In genomic region chrX:11770320-11770719, GRCh38 we compare ENCODE assay signal across 8 cellular contexts. TPM values are rescaled to one million over a fixed set of nuclear protein-coding genes. Genes with fewer than 3 reads are reported as not detected.
DNase-seq lines count a peak whose midpoint lies in the region; ATAC-seq and TF ChIP-seq lines count a peak whose summit lies in the region.

No MANE protein-coding gene starts in this region.

- DNase-seq in Caco-2 (peak in 1 of 2 experiments; percentile 22), NOMO-1 treated with DMSO at 0.1 percent for 48 hours (lab: John Stamatoyannopoulos, UW; ENCODE audit: unreplicated experiment) (peak; percentile 74), prostate gland (ENCODE audit: low spot score) (peak; percentile 14), omental fat pad (ENCODE audit: low spot score) (no peak)

- H3K4me3 ChIP-seq in Caco-2 (ENCODE audit: low read depth, low read length), result no peak overlapping the region
- no peak overlapping the region for H3K4me3 ChIP-seq in gastroesophageal sphincter
- H3K4me3 ChIP-seq in prostate gland, result no peak overlapping the region

- intact Hi-C loops in Caco-2 (cut with micrococcal nuclease; ENCODE audit: unreplicated experiment), result loop anchor here (1.0 to 10.0 kb wide), 3 partner anchors 46 to 626 kb away; no protein-coding TSS in a partner anchor
- intact Hi-C loops in prostate gland (cut with DNase I), result loop anchor here (5.0 kb wide), 1 partner anchor 48 kb away; no protein-coding TSS in a partner anchor

- no peaks in the 10 kb centered on the region for H3K36me3 Mint-ChIP-seq in Caco-2 (ENCODE audit: insufficient read depth, unreplicated experiment)
- H3K36me3 Mint-ChIP-seq in activated T-helper 17 cell treated with anti-CD3 and anti-CD28 coated beads, Interleukin-2, amount 50 U/mL, for 72 hours (ENCODE audit: low read depth), result peaks cover 80% of the 10 kb centered on the region

- TF ChIP-seq EP300 in gastroesophageal sphincter (IDR thresholded peaks at IDR 0.05), result no peak

- BruUV-seq in Caco-2 (replicated peaks; lab: Mats Ljungman, UMichigan), result no TSS peak

- TF ChIP-seq CTCF in Caco-2 (IDR thresholded peaks at IDR 0.05; ENCODE audit: insufficient read depth in 1 of 2, low read depth in 1 of 2, low read length in 1 of 2, severe bottlenecking in 1 of 2, unreplicated experiment in 1 of 2) (peak; percentile 61 to 73), gastroesophageal sphincter (IDR thresholded peaks at IDR 0.05) (peak; percentile 58 to 80 (median 70)), prostate gland (IDR thresholded peaks at IDR 0.05) (peak; percentile 21 to 72 (median 62)), omental fat pad (IDR thresholded peaks at IDR 0.05) (peak in 1 of 3 donors; percentile 43)

- CTCF ChIA-PET in Caco-2 (lab: Charles Lee), result interaction anchor here (2.6 kb wide), 1 partner anchor 11 kb away, joined by 9 read pairs; the partner anchor contains the start of gene MSL3

- POLR2A ChIA-PET in Caco-2 (lab: Charles Lee), result no interaction called here

- H3K9me3 ChIP-seq in Caco-2 (no peaks in the 10 kb centered on the region), gastroesophageal sphincter (no peaks in the 10 kb centered on the region), prostate gland (no peaks in the 10 kb centered on the region)

- no peaks in the 10 kb centered on the region for H3K4me1 ChIP-seq in Caco-2
- H3K4me1 ChIP-seq in gastroesophageal sphincter, result peaks cover 0 to 6% (median 0%) of the 10 kb centered on the region in 3 donors
- H3K4me1 ChIP-seq in prostate gland (replicated peaks), result no peaks in the 10 kb centered on the region

- no peak overlapping the region for H3K4me3 Mint-ChIP-seq in Caco-2 (ENCODE audit: unreplicated experiment)
- H3K4me3 Mint-ChIP-seq in activated T-helper 17 cell treated with anti-CD3 and anti-CD28 coated beads, Interleukin-2, amount 50 U/mL, for 72 hours, result peak overlapping the region; percentile 47

- H3K4me1 Mint-ChIP-seq in Caco-2 (ENCODE audit: low read depth, unreplicated experiment), result no peaks in the 10 kb centered on the region
- H3K4me1 Mint-ChIP-seq in activated T-helper 17 cell treated with anti-CD3 and anti-CD28 coated beads, Interleukin-2, amount 50 U/mL, for 72 hours, result peaks cover 12% of the 10 kb centered on the region

- H3K36me3 ChIP-seq in Caco-2 (ENCODE audit: control insufficient read depth, insufficient read depth, low read length), result no peaks in the 10 kb centered on the region; the same call in 1 of the 2 replicates
- peaks cover 0 to 65% of the 10 kb centered on the region in 2 donors for H3K36me3 ChIP-seq in gastroesophageal sphincter
- H3K36me3 ChIP-seq in prostate gland, result no peaks in the 10 kb centered on the region

- peak; percentile 19 for TF ChIP-seq POLR2A in GM19099 (IDR thresholded peaks at IDR 0.05; ENCODE audit: extremely low read depth, insufficient read length, low read depth)
- TF ChIP-seq POLR2A in gastroesophageal sphincter (IDR thresholded peaks at IDR 0.05), result no peak
- no peak for TF ChIP-seq POLR2A in prostate gland (IDR thresholded peaks at IDR 0.05)

- no peak overlapping the region for H3K27ac Mint-ChIP-seq in Caco-2 (ENCODE audit: unreplicated experiment)
- H3K27ac Mint-ChIP-seq in activated T-helper 17 cell treated with anti-CD3 and anti-CD28 coated beads, Interleukin-2, amount 50 U/mL, for 72 hours, result peak overlapping the region; percentile 76

- 14 to 15% methylated on average over 7 to 11 of the region's 12 CpGs for WGBS in gastroesophageal sphincter (ENCODE audit: low coverage in 1 of 2), 2 donors
- WGBS in prostate gland, result 14% methylated on average over 12 of the region's 12 CpGs

- H3K27ac ChIP-seq in gastroesophageal sphincter, result no peak overlapping the region
- no peak overlapping the region for H3K27ac ChIP-seq in prostate gland

- peak; percentile 65 for ATAC-seq in HG03565 (IDR thresholded peaks at IDR 0.05; ENCODE audit: unreplicated experiment)
- peak; percentile 79 for ATAC-seq in activated T-helper 17 cell treated with anti-CD3 and anti-CD28 coated beads, Interleukin-2, amount 50 U/mL, for 72 hours (replicated peaks)
- peak; percentile 34 for ATAC-seq in gastroesophageal sphincter
- ATAC-seq in omental fat pad (ENCODE audit: low FRiP score), result no peak

- H3K9me3 Mint-ChIP-seq in Caco-2 (ENCODE audit: unreplicated experiment), result no peaks in the 10 kb centered on the region
- H3K9me3 Mint-ChIP-seq in activated T-helper 17 cell treated with anti-CD3 and anti-CD28 coated beads, Interleukin-2, amount 50 U/mL, for 72 hours, result no peaks in the 10 kb centered on the region

- H3K27me3 Mint-ChIP-seq in Caco-2 (ENCODE audit: insufficient read depth, unreplicated experiment), result no peaks in the 10 kb centered on the region
- no peaks in the 10 kb centered on the region for H3K27me3 Mint-ChIP-seq in activated T-helper 17 cell treated with anti-CD3 and anti-CD28 coated beads, Interleukin-2, amount 50 U/mL, for 72 hours

- H3K27me3 ChIP-seq in Caco-2 (replicated peaks; ENCODE audit: control insufficient read depth, insufficient read depth, low read length) (no peaks in the 10 kb centered on the region), gastroesophageal sphincter (no peaks in the 10 kb centered on the region), prostate gland (replicated peaks; ENCODE audit: insufficient read depth) (no peaks in the 10 kb centered on the region)

RNA-seq across cellular contexts. Expression of gene MSL3, which starts 12.3 kb away (rescaled TPM):
- total RNA-seq in Caco-2 (2022) (13.5 and 14.0 TPM in 2 replicates), gastroesophageal sphincter (10 to 100 TPM; 16.2 to 26.9 (median 22.4) TPM), prostate gland (10 to 100 TPM; 13.4 to 34.8 TPM), omental fat pad (10 to 100 TPM; 17.0 to 36.0 (median 31.2) TPM)
- 10 to 100 TPM; 36.4 to 45.0 TPM for total RNA-seq in activated T-helper 17 cell treated with anti-CD3 and anti-CD28 coated beads, Interleukin-2, amount 50 U/mL, for 72 hours
